10 cellular contexts compared by ENCODE assay signal in genomic region chr5:1343315-1343751, GRCh38. TPM values are rescaled to one million over a fixed set of nuclear protein-coding genes. Genes with fewer than 3 reads are reported as not detected.
A peak's percentile ranks its signal among the peaks of the same experiment; 100 is the strongest.
DNase-seq lines count a peak whose midpoint lies in the region; ATAC-seq and TF ChIP-seq lines count a peak whose summit lies in the region.
"Had no signal": no experiment of that assay in that cellular context is flagged by ENCODE, and none has a peak within 500 bp of the region (broad histone marks: within the 10 kb centered on the region; RNA-seq: fewer than 3 reads in every experiment).

No MANE protein-coding gene starts in this region.

- in situ Hi-C loops in mammary epithelial cell (cut with MboI; ENCODE audit: low sequenced_read_pairs in 2 of 2) = no loop called here

- no peak overlapping the region for H3K27ac ChIP-seq in CD8-positive, alpha-beta T cell (ENCODE audit: low read depth, low read length)
- peak overlapping the region; percentile 20; the same call in 1 of the 2 replicates for H3K27ac ChIP-seq in KMS-11
- peak overlapping the region; percentile 41 for H3K27ac ChIP-seq in mammary epithelial cell (ENCODE audit: insufficient read depth, low read depth, low read length)

- H3K4me1 Mint-ChIP-seq in CD8-positive, alpha-beta T cell (ENCODE audit: low read depth) = peaks cover 31% of the 10 kb centered on the region
- H3K4me1 Mint-ChIP-seq in nephron = peaks cover 11% of the 10 kb centered on the region

- no peaks in the 10 kb centered on the region for H3K9me3 ChIP-seq in CD8-positive, alpha-beta T cell (ENCODE audit: low read length)
- H3K9me3 ChIP-seq in mammary epithelial cell (replicated peaks; ENCODE audit: insufficient read depth, low read length) = no peaks in the 10 kb centered on the region
- H3K9me3 ChIP-seq: esophagus squamous epithelium had no signal

- H3K27me3 Mint-ChIP-seq in CD8-positive, alpha-beta T cell (ENCODE audit: low read depth) = no peaks in the 10 kb centered on the region
- H3K27me3 Mint-ChIP-seq in nephron (ENCODE audit: low read depth) = no peaks in the 10 kb centered on the region

- peaks cover 25% of the 10 kb centered on the region for H3K36me3 ChIP-seq in CD8-positive, alpha-beta T cell (ENCODE audit: insufficient read depth, low read length)
- H3K36me3 ChIP-seq in KMS-11 (ENCODE audit: insufficient read depth) (peaks cover 21% of the 10 kb centered on the region; the same call in 1 of the 2 replicates), mammary epithelial cell (ENCODE audit: insufficient read depth, low read length) (peaks cover 18% of the 10 kb centered on the region), H7 (replicated peaks; ENCODE audit: control insufficient read depth, insufficient read depth, low read length) (peaks cover 22% of the 10 kb centered on the region)

- intact Hi-C loops in CD8-positive, alpha-beta T cell (cut with DNase I, micrococcal nuclease) = loop anchor here (1.0 to 10.0 kb wide), 3 partner anchors 28 to 729 kb away; partner anchors contain the start of genes CEP72 (in 1 of the 2) and MRPL36 (in 1 of the 2)
- intact Hi-C loops in mammary epithelial cell (cut with micrococcal nuclease) = no loop called here

- H3K4me3 ChIP-seq in CD8-positive, alpha-beta T cell (ENCODE audit: low read depth, low read length) = no peak overlapping the region
- H3K4me3 ChIP-seq in KMS-11 (IDR thresholded peaks at IDR 0.05; ENCODE audit: insufficient read depth, low read depth, low read length) = peak overlapping the region; percentile 65
- peak overlapping the region in 1 of 3 experiments; percentile 87 for H3K4me3 ChIP-seq in mammary epithelial cell (replicated peaks in 1 of 3; ENCODE audit: insufficient read depth in 1 of 3, low read depth in 2 of 3, low read length in 3 of 3)
- H3K4me3 ChIP-seq in H7 (ENCODE audit: insufficient read depth, low read depth, low read length) = no peak overlapping the region

- H3K79me2 ChIP-seq in KMS-11 (ENCODE audit: insufficient read depth, low read depth) = peaks cover 72% of the 10 kb centered on the region
- H3K79me2 ChIP-seq in mammary epithelial cell (ENCODE audit: insufficient read depth, low read length) = peaks cover 66% of the 10 kb centered on the region

- no peak for ATAC-seq in CD8-positive, alpha-beta T cell
- ATAC-seq in HG03045 (IDR thresholded peaks at IDR 0.05; ENCODE audit: unreplicated experiment) = no peak

- H3K4me2 ChIP-seq in KMS-11 (peak overlapping the region; percentile 81), mammary epithelial cell (ENCODE audit: insufficient read depth, low read depth, low read length) (peak overlapping the region; percentile 81)

- peak overlapping the region; percentile 85 for H3K4me3 Mint-ChIP-seq in CD8-positive, alpha-beta T cell
- H3K4me3 Mint-ChIP-seq in nephron = peak overlapping the region; percentile 87 to 96 (median 93)

- dilution Hi-C loops in mammary epithelial cell (cut with HindIII; ENCODE audit: low sequenced_read_pairs) = no loop called here

- no peaks in the 10 kb centered on the region for H3K27me3 ChIP-seq in CD8-positive, alpha-beta T cell (ENCODE audit: insufficient read depth, low read length)
- H3K27me3 ChIP-seq in KMS-11 (ENCODE audit: insufficient read depth, low read depth) = no peaks in the 10 kb centered on the region
- H3K27me3 ChIP-seq in mammary epithelial cell (ENCODE audit: insufficient read depth, low read length) = no peaks in the 10 kb centered on the region
- no peaks in the 10 kb centered on the region for H3K27me3 ChIP-seq in H7 (ENCODE audit: control insufficient read depth, insufficient read depth, low read length)
- H3K27me3 ChIP-seq: esophagus squamous epithelium had no signal

- BruUV-seq in mammary epithelial cell (replicated peaks; lab: Mats Ljungman, UMichigan) = no TSS peak

- H4K20me1 ChIP-seq in KMS-11 (ENCODE audit: insufficient read depth) = no peaks in the 10 kb centered on the region
- H4K20me1 ChIP-seq in mammary epithelial cell (ENCODE audit: insufficient read depth, low read length) = no peaks in the 10 kb centered on the region

- no peak overlapping the region for H3K27ac Mint-ChIP-seq in CD8-positive, alpha-beta T cell
- peak overlapping the region in 2 of 3 experiments; percentile 45 to 75 for H3K27ac Mint-ChIP-seq in nephron

- H3K9me3 Mint-ChIP-seq in CD8-positive, alpha-beta T cell = no peaks in the 10 kb centered on the region
- H3K9me3 Mint-ChIP-seq in nephron = no peaks in the 10 kb centered on the region

- H3K9ac ChIP-seq in KMS-11 = peak overlapping the region; percentile 67; the same call in 1 of the 2 replicates
- H3K9ac ChIP-seq in mammary epithelial cell (ENCODE audit: insufficient read depth, low read length) = no peak overlapping the region

- H3K36me3 Mint-ChIP-seq in CD8-positive, alpha-beta T cell = peaks cover 41% of the 10 kb centered on the region
- H3K36me3 Mint-ChIP-seq in nephron (ENCODE audit: low read depth) = peaks cover 29% of the 10 kb centered on the region

- CTCF ChIA-PET in CD8-positive, alpha-beta T cell (lab: Charles Lee) = interaction anchor here (0.6 to 1.4 kb wide), 3 partner anchors 24 to 169 kb away, joined by 3 read pairs; no protein-coding TSS in a partner anchor
- CTCF ChIA-PET in mammary epithelial cell (lab: Charles Lee; ENCODE audit: low non-redundant PET) = no interaction called here

- H3K4me1 ChIP-seq in CD8-positive, alpha-beta T cell (ENCODE audit: insufficient read depth, low read length) = peaks cover 23% of the 10 kb centered on the region
- H3K4me1 ChIP-seq in KMS-11 (ENCODE audit: low read depth, poor library complexity, severe bottlenecking) = peaks cover 25% of the 10 kb centered on the region
- peaks cover 18% of the 10 kb centered on the region for H3K4me1 ChIP-seq in mammary epithelial cell (ENCODE audit: insufficient read depth, low read length)

- TF ChIP-seq CTCF in CD8-positive, alpha-beta T cell (IDR thresholded peaks at IDR 0.05) = no peak
- no peak for TF ChIP-seq CTCF in KMS-11 (conservative IDR thresholded peaks at IDR 0.05; ENCODE audit: low read depth, low read length)
- TF ChIP-seq CTCF in mammary epithelial cell (conservative IDR thresholded peaks at IDR 0.05 in 1 of 2, IDR thresholded peaks at IDR 0.05 in 1 of 2; ENCODE audit: extremely low read depth in 1 of 2, insufficient read depth in 1 of 2, low read depth in 1 of 2, low read length in 2 of 2) = no peak
- no peak for TF ChIP-seq CTCF in nephron (IDR thresholded peaks at IDR 0.05; ENCODE audit: unreplicated experiment in 3 of 3)

- no peak for DNase-seq in CD8-positive, alpha-beta T cell
- DNase-seq in mammary epithelial cell = no peak
- no peak for DNase-seq in NCI-H2196 treated with DMSO at 0.1 percent for 48 hours (lab: John Stamatoyannopoulos, UW; ENCODE audit: unreplicated experiment)
- no peak for DNase-seq in H7
- no peak for DNase-seq in NCI-H1092 (lab: John Stamatoyannopoulos, UW)
- DNase-seq: esophagus squamous epithelium; NK-92 treated with Interleukin-12 subunit alpha and Interleukin-12 subunit beta, amount 100 ng/mL, for 24 hours had no signal

- no peak overlapping the region for H2AFZ ChIP-seq in KMS-11 (ENCODE audit: low read depth)
- no peak overlapping the region for H2AFZ ChIP-seq in mammary epithelial cell (ENCODE audit: low read depth, low read length)

- WGBS in mammary epithelial cell (ENCODE audit: low coverage, missing lambda C conversion rate) = 80% methylated on average over 7 of the region's 9 CpGs

- POLR2A ChIA-PET in CD8-positive, alpha-beta T cell (lab: Charles Lee) = interaction anchor here (2.7 kb wide), 1 partner anchor 43 kb away, joined by 24 read pairs; no protein-coding TSS in a partner anchor

RNA-seq across cellular contexts. Expression of gene CLPTM1L, which starts 1.6 kb away (rescaled TPM):
- total RNA-seq in CD8-positive, alpha-beta T cell = 10 to 100 TPM; 56.8 to 58.9 TPM
- 100 to 1,000 TPM; 111 to 154 TPM for total RNA-seq in mammary epithelial cell
- 158 TPM for polyA plus RNA-seq in mammary epithelial cell
- polyA minus RNA-seq in mammary epithelial cell = 101 TPM
- 171 and 173 TPM in 2 replicates for total RNA-seq in H7 (2014; rRNA removed; shearing (Covaris generic))

RNA-seq across cellular contexts. Expression of gene TERT, which starts 48.5 kb away (rescaled TPM):
- under 1 TPM in 1 of 2 experiments, not detected in 1; 0.08 TPM for total RNA-seq in CD8-positive, alpha-beta T cell
- total RNA-seq in mammary epithelial cell = not detected
- polyA plus RNA-seq in mammary epithelial cell = not detected
- polyA minus RNA-seq in mammary epithelial cell = not detected
- 15.1 and 27.1 TPM in 2 replicates for total RNA-seq in H7 (2014; rRNA removed; shearing (Covaris generic))

Comparison
In these comparisons a context has a peak if more than half of its experiments do, and no peak if none do; other contexts are left out.
1. RNA of gene TERT, which starts 48.5 kb away (total RNA-seq): 15.1 to 27.1 TPM in H7; 0.08 TPM in CD8-positive, alpha-beta T cell and not detected in mammary epithelial cell; every median in the first group is over 10 times any median in the second.